ENCODE assay signal across 8 cellular contexts in the genomic region with DNA sequence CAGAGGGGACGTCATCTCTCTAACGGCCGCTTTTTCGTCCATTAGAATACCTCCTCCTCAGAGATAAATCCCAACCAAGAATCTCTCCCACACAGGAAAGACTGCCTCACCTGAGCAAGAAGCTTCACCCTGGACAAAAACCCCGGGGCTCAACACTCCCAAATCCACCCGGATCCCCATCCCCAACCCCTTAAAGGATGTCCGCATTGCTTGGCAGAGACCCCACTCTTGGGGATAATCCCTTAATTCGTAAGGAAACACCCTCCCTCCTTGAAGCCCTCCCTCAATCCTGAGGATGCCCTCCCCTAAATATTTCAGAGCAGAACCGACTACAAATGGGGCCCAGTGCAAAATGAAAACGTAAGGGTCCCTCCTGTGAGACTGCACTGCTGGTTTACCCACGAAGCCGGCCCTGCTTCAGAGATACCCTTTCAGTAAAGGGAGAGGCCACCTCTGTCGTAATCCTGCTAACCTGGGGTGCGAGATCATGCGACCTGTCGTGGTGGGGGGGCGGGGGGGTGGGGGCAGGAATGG. TPM values are rescaled to one million over a fixed set of nuclear protein-coding genes. Genes with fewer than 3 reads are reported as not detected.
DNase-seq lines count a peak whose midpoint lies in the region; ATAC-seq and TF ChIP-seq lines count a peak whose summit lies in the region.

No MANE protein-coding gene starts in this region.

- TF ChIP-seq CTCF in stomach (IDR thresholded peaks at IDR 0.05): no peak

- POLR2A ChIA-PET in activated CD8-positive, alpha-beta T cell treated with anti-CD3 and anti-CD28 coated beads, Interleukin-2, amount 10 ng/mL, durations not matched to agents 7 days and 5 days (lab: Charles Lee): interaction anchor here (0.9 to 3.4 kb wide), 4 partner anchors 26 to 294 kb away, joined by 3 to 19 read pairs (median 3); partner anchors contain the start of genes POP5, RPLP0 and SRSF9

- peak overlapping the region; percentile 83 for H3K27ac ChIP-seq in CD4-positive, CD25-positive, alpha-beta regulatory T cell (ENCODE audit: insufficient read depth, low read length, poor library complexity, severe bottlenecking)
- H3K27ac ChIP-seq in iPS-18a (ENCODE audit: low read length): no peak overlapping the region
- peak overlapping the region; percentile 66 to 93 (median 88) for H3K27ac ChIP-seq in stomach

- TF ChIP-seq POLR2A in stomach (IDR thresholded peaks at IDR 0.05): no peak

- no peaks in the 10 kb centered on the region for H3K27me3 Mint-ChIP-seq in CD4-positive, CD25-positive, alpha-beta regulatory T cell
- H3K27me3 Mint-ChIP-seq in activated CD8-positive, alpha-beta T cell treated with anti-CD3 and anti-CD28 coated beads, Interleukin-2, amount 10 ng/mL, durations not matched to agents 7 days and 5 days (ENCODE audit: low read depth): no peaks in the 10 kb centered on the region

- intact Hi-C loops in stomach (cut with DNase I; ENCODE audit: low total_unique reads): no loop called here

- no peaks in the 10 kb centered on the region for H3K27me3 ChIP-seq in CD4-positive, CD25-positive, alpha-beta regulatory T cell (ENCODE audit: control insufficient read depth, insufficient read depth, low read length)
- H3K27me3 ChIP-seq in iPS-18a (ENCODE audit: control insufficient read depth, insufficient read depth, low read length): no peaks in the 10 kb centered on the region
- H3K27me3 ChIP-seq in stomach: no peaks in the 10 kb centered on the region

- peak overlapping the region; percentile 95 to 100 (median 96) for H3K4me3 Mint-ChIP-seq in CD4-positive, CD25-positive, alpha-beta regulatory T cell
- peak overlapping the region; percentile 89 for H3K4me3 Mint-ChIP-seq in activated CD8-positive, alpha-beta T cell treated with anti-CD3 and anti-CD28 coated beads, Interleukin-2, amount 10 ng/mL, durations not matched to agents 7 days and 5 days

- H3K9ac ChIP-seq in iPS-18a (ENCODE audit: low read length): peak overlapping the region; percentile 58

- H3K9me3 ChIP-seq in CD4-positive, CD25-positive, alpha-beta regulatory T cell (ENCODE audit: control insufficient read depth in 2 of 2, low read length in 2 of 2): no peaks in the 10 kb centered on the region
- no peaks in the 10 kb centered on the region for H3K9me3 ChIP-seq in iPS-18a (ENCODE audit: control insufficient read depth, low read depth, low read length)
- no peaks in the 10 kb centered on the region for H3K9me3 ChIP-seq in stomach

- WGBS in stomach, 5 donors: 11 to 19% (median 19%) methylated on average over 16 to 17 of the region's 17 CpGs

- peaks cover 22% of the 10 kb centered on the region for H3K4me1 ChIP-seq in CD4-positive, CD25-positive, alpha-beta regulatory T cell (ENCODE audit: control insufficient read depth, insufficient read depth, low read length, poor library complexity, severe bottlenecking)
- H3K4me1 ChIP-seq in iPS-18a (ENCODE audit: control insufficient read depth, low read depth, low read length): no peaks in the 10 kb centered on the region
- peaks cover 17 to 39% (median 30%) of the 10 kb centered on the region in 4 donors for H3K4me1 ChIP-seq in stomach

- no peak for TF ChIP-seq EP300 in stomach (IDR thresholded peaks at IDR 0.05)

- H3K27ac Mint-ChIP-seq in CD4-positive, CD25-positive, alpha-beta regulatory T cell: peak overlapping the region; percentile 57 to 96 (median 84)
- peak overlapping the region; percentile 81 for H3K27ac Mint-ChIP-seq in activated CD8-positive, alpha-beta T cell treated with anti-CD3 and anti-CD28 coated beads, Interleukin-2, amount 10 ng/mL, durations not matched to agents 7 days and 5 days

- peaks cover 16 to 35% (median 26%) of the 10 kb centered on the region in 4 donors for H3K4me1 Mint-ChIP-seq in CD4-positive, CD25-positive, alpha-beta regulatory T cell
- peaks cover 30% of the 10 kb centered on the region for H3K4me1 Mint-ChIP-seq in activated CD8-positive, alpha-beta T cell treated with anti-CD3 and anti-CD28 coated beads, Interleukin-2, amount 10 ng/mL, durations not matched to agents 7 days and 5 days (ENCODE audit: low read depth)

- H3K36me3 Mint-ChIP-seq in CD4-positive, CD25-positive, alpha-beta regulatory T cell: peaks cover 7% of the 10 kb centered on the region
- H3K36me3 Mint-ChIP-seq in activated CD8-positive, alpha-beta T cell treated with anti-CD3 and anti-CD28 coated beads, Interleukin-2, amount 10 ng/mL, durations not matched to agents 7 days and 5 days (ENCODE audit: low read depth): peaks cover 28% of the 10 kb centered on the region

- DNase-seq in CD4-positive, CD25-positive, alpha-beta regulatory T cell: no peak
- no peak for DNase-seq in activated CD8-positive, alpha-beta T cell treated with anti-CD3 and anti-CD28 coated beads, Interleukin-2, amount 10 ng/mL, durations not matched to agents 7 days and 5 days
- DNase-seq in stomach: no peak
- no peak for DNase-seq in HT-29 (ENCODE audit: low spot score)
- no peak for DNase-seq in cerebellar nuclear complex (lab: John Stamatoyannopoulos, UW)
- DNase-seq in NCI-H1048 (lab: John Stamatoyannopoulos, UW): no peak

- H3K9me3 Mint-ChIP-seq in CD4-positive, CD25-positive, alpha-beta regulatory T cell: no peaks in the 10 kb centered on the region
- H3K9me3 Mint-ChIP-seq in activated CD8-positive, alpha-beta T cell treated with anti-CD3 and anti-CD28 coated beads, Interleukin-2, amount 10 ng/mL, durations not matched to agents 7 days and 5 days (ENCODE audit: insufficient read depth): no peaks in the 10 kb centered on the region

- H3K4me3 ChIP-seq in CD4-positive, CD25-positive, alpha-beta regulatory T cell (ENCODE audit: low read depth, low read length): peak overlapping the region; percentile 56
- H3K4me3 ChIP-seq in iPS-18a (ENCODE audit: low read length): peak overlapping the region; percentile 81
- peak overlapping the region; percentile 92 to 98 (median 96) for H3K4me3 ChIP-seq in stomach

- CTCF ChIA-PET in activated CD8-positive, alpha-beta T cell treated with anti-CD3 and anti-CD28 coated beads, Interleukin-2, amount 10 ng/mL, durations not matched to agents 7 days and 5 days (lab: Charles Lee): interaction anchor here (1.1 to 2.4 kb wide), 8 partner anchors 16 to 138 kb away, joined by 3 to 21 read pairs (median 6); partner anchors contain the start of gene SRSF9

- no peak for ATAC-seq in CD4-positive, CD25-positive, alpha-beta regulatory T cell (ENCODE audit: low read depth in 2 of 2)
- peak; percentile 2 for ATAC-seq in HG02588 (IDR thresholded peaks at IDR 0.05; ENCODE audit: unreplicated experiment)
- ATAC-seq in activated CD8-positive, alpha-beta T cell treated with anti-CD3 and anti-CD28 coated beads, Interleukin-2, amount 10 ng/mL, durations not matched to agents 7 days and 5 days: peak; percentile 13

- H3K36me3 ChIP-seq in CD4-positive, CD25-positive, alpha-beta regulatory T cell (ENCODE audit: control insufficient read depth, insufficient read depth, low read length): peaks cover 5% of the 10 kb centered on the region
- H3K36me3 ChIP-seq in iPS-18a (ENCODE audit: control insufficient read depth, low read depth, low read length): peaks cover 14% of the 10 kb centered on the region
- peaks cover 5 to 33% (median 31%) of the 10 kb centered on the region in 4 donors for H3K36me3 ChIP-seq in stomach

RNA-seq across cellular contexts. Expression of gene DYNLL1, which starts 0.7 kb away (rescaled TPM):
- 99.0 TPM for total RNA-seq in CD4-positive, CD25-positive, alpha-beta regulatory T cell
- 100 to 1,000 TPM; 480 to 692 (median 547) TPM for polyA plus RNA-seq in CD4-positive, CD25-positive, alpha-beta regulatory T cell
- 100 to 1,000 TPM; 273 to 275 TPM for total RNA-seq in activated CD8-positive, alpha-beta T cell treated with anti-CD3 and anti-CD28 coated beads, Interleukin-2, amount 10 ng/mL, durations not matched to agents 7 days and 5 days
- total RNA-seq in stomach: 100 to 1,000 TPM in 4 of 5 donors, 10 to 100 TPM in 1; 27.2 to 197 (median 114) TPM
- 100 to 1,000 TPM; 476 to 580 (median 578) TPM for polyA plus RNA-seq in stomach
- total RNA-seq in HT-29 (2014; rRNA removed; shearing (Covaris generic)): 268 and 293 TPM in 2 replicates

RNA-seq across cellular contexts. Expression of gene SRSF9, which starts 25.7 kb away (rescaled TPM):
- 138 TPM for total RNA-seq in CD4-positive, CD25-positive, alpha-beta regulatory T cell
- polyA plus RNA-seq in CD4-positive, CD25-positive, alpha-beta regulatory T cell: 100 to 1,000 TPM; 167 to 193 (median 191) TPM
- total RNA-seq in activated CD8-positive, alpha-beta T cell treated with anti-CD3 and anti-CD28 coated beads, Interleukin-2, amount 10 ng/mL, durations not matched to agents 7 days and 5 days: 100 to 1,000 TPM; 199 to 219 TPM
- 100 to 1,000 TPM in 2 of 5 donors, 10 to 100 TPM in 3; 41.1 to 218 (median 92.3) TPM for total RNA-seq in stomach
- polyA plus RNA-seq in stomach: 100 to 1,000 TPM in 2 of 3 donors, 10 to 100 TPM in 1; 86.1 to 116 (median 112) TPM
- 302 and 319 TPM in 2 replicates for total RNA-seq in HT-29 (2014; rRNA removed; shearing (Covaris generic))

RNA-seq across cellular contexts. Expression of gene COQ5, which starts 33.7 kb away (rescaled TPM):
- total RNA-seq in CD4-positive, CD25-positive, alpha-beta regulatory T cell: 11.5 TPM
- polyA plus RNA-seq in CD4-positive, CD25-positive, alpha-beta regulatory T cell: 10 to 100 TPM; 40.4 to 67.4 (median 45.9) TPM
- total RNA-seq in activated CD8-positive, alpha-beta T cell treated with anti-CD3 and anti-CD28 coated beads, Interleukin-2, amount 10 ng/mL, durations not matched to agents 7 days and 5 days: 10 to 100 TPM; 28.6 to 30.6 TPM
- 10 to 100 TPM in 3 of 5 donors, 1 to 10 TPM in 2; 2.6 to 32.4 (median 10.5) TPM for total RNA-seq in stomach
- 10 to 100 TPM; 24.0 to 31.8 (median 27.8) TPM for polyA plus RNA-seq in stomach
- 12.9 and 14.2 TPM in 2 replicates for total RNA-seq in HT-29 (2014; rRNA removed; shearing (Covaris generic))

RNA-seq across cellular contexts. Expression of gene RNF10, which starts 38.9 kb away (rescaled TPM):
- 434 TPM for total RNA-seq in CD4-positive, CD25-positive, alpha-beta regulatory T cell
- 100 to 1,000 TPM; 106 to 150 (median 114) TPM for polyA plus RNA-seq in CD4-positive, CD25-positive, alpha-beta regulatory T cell
- total RNA-seq in activated CD8-positive, alpha-beta T cell treated with anti-CD3 and anti-CD28 coated beads, Interleukin-2, amount 10 ng/mL, durations not matched to agents 7 days and 5 days: 100 to 1,000 TPM; 192 to 204 TPM
- total RNA-seq in stomach: 100 to 1,000 TPM; 189 to 656 (median 318) TPM
- 100 to 1,000 TPM; 124 to 157 (median 133) TPM for polyA plus RNA-seq in stomach
- 62.8 and 88.0 TPM in 2 replicates for total RNA-seq in HT-29 (2014; rRNA removed; shearing (Covaris generic))

RNA-seq across cellular contexts. Expression of gene GATC, which starts 49.0 kb away (rescaled TPM):
- 30.2 TPM for total RNA-seq in CD4-positive, CD25-positive, alpha-beta regulatory T cell
- polyA plus RNA-seq in CD4-positive, CD25-positive, alpha-beta regulatory T cell: 10 to 100 TPM; 13.7 to 19.9 (median 16.9) TPM
- 10 to 100 TPM; 25.4 to 31.9 TPM for total RNA-seq in activated CD8-positive, alpha-beta T cell treated with anti-CD3 and anti-CD28 coated beads, Interleukin-2, amount 10 ng/mL, durations not matched to agents 7 days and 5 days
- total RNA-seq in stomach: 10 to 100 TPM in 3 of 5 donors, 1 to 10 TPM in 2; 4.0 to 25.3 (median 13.4) TPM
- 10 to 100 TPM in 2 of 3 donors, 1 to 10 TPM in 1; 8.7 to 13.9 (median 12.5) TPM for polyA plus RNA-seq in stomach
- 25.7 and 38.0 TPM in 2 replicates for total RNA-seq in HT-29 (2014; rRNA removed; shearing (Covaris generic))

Comparison
In these comparisons a context has a peak if more than half of its experiments do, and no peak if none do; other contexts are left out.
1. ATAC-seq: peak in HG02588 (single experiment) and activated CD8-positive, alpha-beta T cell treated with anti-CD3 and anti-CD28 coated beads, Interleukin-2, amount 10 ng/mL, durations not matched to agents 7 days and 5 days (single experiment); none in CD4-positive, CD25-positive, alpha-beta regulatory T cell (0 of 2).
2. Peak in every context shown above with its lines, with median percentiles within 50 percentile points of each other: H3K4me3 ChIP-seq.